Comparison of ENCODE assay signal across 9 cellular contexts in the genomic region with DNA sequence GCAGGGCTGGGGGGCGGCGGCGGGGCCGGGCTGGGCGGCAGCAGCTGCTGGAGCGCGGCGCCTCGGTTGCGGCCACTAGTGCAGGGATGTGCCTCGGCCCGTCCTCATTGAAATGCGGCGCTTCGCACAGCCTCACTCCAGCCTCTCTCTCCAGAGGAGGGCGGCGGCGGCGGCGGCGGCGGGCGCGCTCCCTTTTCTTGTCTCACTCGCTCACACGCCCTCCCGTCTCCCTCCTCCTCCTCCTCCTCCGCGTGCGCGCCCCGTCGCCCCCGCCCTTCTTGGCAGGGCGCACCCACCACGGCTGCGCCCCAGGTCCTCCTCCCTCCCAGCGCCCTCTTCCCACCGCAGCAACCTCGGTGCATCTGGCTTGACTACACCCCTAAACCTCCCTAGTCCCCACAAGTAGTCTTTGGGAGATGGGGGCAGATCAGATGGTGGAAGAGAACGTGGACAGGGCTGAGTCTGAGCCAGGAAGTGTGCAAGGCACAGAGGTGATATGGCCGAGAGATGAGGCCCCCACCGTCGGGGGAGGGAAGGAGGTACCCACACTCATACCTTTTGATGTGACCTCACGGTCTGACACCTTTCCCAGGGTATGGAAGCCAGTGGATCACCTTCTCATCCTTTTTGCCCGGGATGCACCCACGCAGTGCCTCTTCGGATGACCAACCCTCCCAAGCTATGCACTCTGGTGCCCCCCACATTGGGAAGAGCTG. TPM values are rescaled to one million over a fixed set of nuclear protein-coding genes. Genes with fewer than 3 reads are reported as not detected.
DNase-seq lines count a peak whose midpoint lies in the region; ATAC-seq and TF ChIP-seq lines count a peak whose summit lies in the region.
"Had no signal": no experiment of that assay in that cellular context is flagged by ENCODE, and none has a peak within 500 bp of the region (broad histone marks: within the 10 kb centered on the region; RNA-seq: fewer than 3 reads in every experiment).

Gene DCLK1, minus strand, starts transcription at position 168 of the 716 bp plus-strand sequence.

- no peak within 1 kb of the TSS for H2BK120ac ChIP-seq in IMR-90 (ENCODE audit: low read depth, low read length)

- BruUV-seq in IMR-90 (replicated peaks; lab: Mats Ljungman, UMichigan): no TSS peak

- ATAC-seq in IMR-90 (ENCODE audit: low read depth) (peak; percentile 83), heart left ventricle (peak; percentile 60 to 87 (median 78)), HG03565 (IDR thresholded peaks at IDR 0.05; ENCODE audit: unreplicated experiment) (no peak)
- no peak for ATAC-seq in activated CD4-positive, alpha-beta T cell treated with anti-CD3 and anti-CD28 coated beads for 36 hours

- H2BK15ac ChIP-seq in IMR-90 (ENCODE audit: low read depth, low read length): no peak within 1 kb of the TSS

- H2BK5ac ChIP-seq in IMR-90 (ENCODE audit: low read depth, low read length, poor library complexity, severe bottlenecking): no peak within 1 kb of the TSS

- no peaks in the 10 kb centered on the region for H3K4me1 Mint-ChIP-seq in activated CD4-positive, alpha-beta T cell treated with anti-CD3 and anti-CD28 coated beads for 36 hours
- H3K4me1 Mint-ChIP-seq in activated naive CD4-positive, alpha-beta T cell treated with anti-CD3 and anti-CD28 coated beads, Interleukin-2, amount 10 ng/mL, durations not matched to agents 7 days and 5 days: no peaks in the 10 kb centered on the region

- no peak within 1 kb of the TSS for H3K27ac ChIP-seq in IMR-90 (ENCODE audit: insufficient read depth, low read length)
- peak within 1 kb of the TSS; percentile 47; the same call in 1 of the 2 replicates for H3K27ac ChIP-seq in VCaP
- peak within 1 kb of the TSS in 11 of 12 donors; percentile 29 to 65 (median 55) for H3K27ac ChIP-seq in heart left ventricle
- H3K27ac ChIP-seq in rectal smooth muscle tissue (ENCODE audit: low read depth, low read length): peak within 1 kb of the TSS; percentile 36

- H3K9ac ChIP-seq in IMR-90 (ENCODE audit: low read depth, low read length) (no peak within 1 kb of the TSS), rectal smooth muscle tissue (ENCODE audit: low read length) (no peak within 1 kb of the TSS)

- H4K20me1 ChIP-seq in IMR-90 (ENCODE audit: insufficient read depth, low read length): no peaks in the 10 kb centered on the region

- no peaks in the 10 kb centered on the region for H3K79me1 ChIP-seq in IMR-90 (ENCODE audit: low read depth in 1 of 2, low read length in 2 of 2)

- no peak within 1 kb of the TSS for H3K14ac ChIP-seq in IMR-90 (replicated peaks; ENCODE audit: low read depth, low read length)

- no peak within 1 kb of the TSS for H4K5ac ChIP-seq in IMR-90 (ENCODE audit: low read depth, low read length)

- TF ChIP-seq CTCF in IMR-90 (conservative IDR thresholded peaks at IDR 0.05; ENCODE audit: low read depth, low read length) (no peak), VCaP (conservative IDR thresholded peaks at IDR 0.05) (peak; percentile 15), heart left ventricle (IDR thresholded peaks at IDR 0.05) (peak in 1 of 12 donors; percentile 14)

- H3K4me3 Mint-ChIP-seq in activated CD4-positive, alpha-beta T cell treated with anti-CD3 and anti-CD28 coated beads for 36 hours: no peak within 1 kb of the TSS
- H3K4me3 Mint-ChIP-seq in activated naive CD4-positive, alpha-beta T cell treated with anti-CD3 and anti-CD28 coated beads, Interleukin-2, amount 10 ng/mL, durations not matched to agents 7 days and 5 days: no peak within 1 kb of the TSS
- H3K4me3 Mint-ChIP-seq: naive B cell had no signal

- H3K4me3 ChIP-seq in IMR-90 (ENCODE audit: insufficient read depth, low read depth, low read length) (peak within 1 kb of the TSS; percentile 19; the same call in 1 of the 2 replicates), heart left ventricle (peak within 1 kb of the TSS; percentile 29 to 88 (median 57)), rectal smooth muscle tissue (ENCODE audit: low read length) (peak within 1 kb of the TSS; percentile 58)

- no peaks in the 10 kb centered on the region for H3K9me1 ChIP-seq in IMR-90 (ENCODE audit: insufficient read depth, low read length)

- no peak within 1 kb of the TSS for H2AK5ac ChIP-seq in IMR-90 (ENCODE audit: low read depth, low read length)

- no peak within 1 kb of the TSS for H3K23ac ChIP-seq in IMR-90 (ENCODE audit: low read depth, low read length)

- H2AK9ac ChIP-seq in IMR-90 (replicated peaks; ENCODE audit: low read depth, low read length, poor library complexity): no peak within 1 kb of the TSS

- H3K27me3 ChIP-seq in IMR-90 (ENCODE audit: control insufficient read depth, insufficient read depth, low read length): peaks cover 31% of the 10 kb centered on the region
- H3K27me3 ChIP-seq in heart left ventricle: peaks cover 0 to 12% (median 0%) of the 10 kb centered on the region in 9 donors
- peaks cover 2% of the 10 kb centered on the region for H3K27me3 ChIP-seq in rectal smooth muscle tissue (ENCODE audit: control insufficient read depth, insufficient read depth, low read length)

- no peak within 1 kb of the TSS for H4K8ac ChIP-seq in IMR-90 (ENCODE audit: low read depth in 2 of 2, low read length in 2 of 2)

- H3K4me1 ChIP-seq in IMR-90 (ENCODE audit: control insufficient read depth, insufficient read depth, low read length) (no peaks in the 10 kb centered on the region), heart left ventricle (peaks cover 0 to 33% (median 10%) of the 10 kb centered on the region in 12 donors), rectal smooth muscle tissue (ENCODE audit: control insufficient read depth, insufficient read depth, low read length) (no peaks in the 10 kb centered on the region)

- DNase-seq in IMR-90: no peak
- DNase-seq in heart left ventricle: peak; percentile 65 to 81 (median 73)
- no peak for DNase-seq in activated CD4-positive, alpha-beta T cell treated with anti-CD3 and anti-CD28 coated beads for 36 hours
- no peak for DNase-seq in NCI-H2029 (lab: John Stamatoyannopoulos, UW)
- DNase-seq in activated naive CD4-positive, alpha-beta T cell treated with anti-CD3 and anti-CD28 coated beads, Interleukin-2, amount 10 ng/mL, durations not matched to agents 7 days and 5 days: no peak
- DNase-seq: naive B cell had no signal

- intact Hi-C loops in IMR-90 (cut with micrococcal nuclease): no loop called here
- intact Hi-C loops in heart left ventricle (cut with DNase I): loop anchor here in 1 of 10 donors (5.0 kb wide), 1 partner anchor 154 kb away; no protein-coding TSS in a partner anchor
- intact Hi-C loops in activated CD4-positive, alpha-beta T cell treated with anti-CD3 and anti-CD28 coated beads for 36 hours (cut with DNase I, micrococcal nuclease): no loop called here

- peak within 1 kb of the TSS; percentile 59; the same call in 1 of the 2 replicates for H3K4me2 ChIP-seq in IMR-90 (ENCODE audit: low read depth, low read length)

- H3K56ac ChIP-seq in IMR-90 (ENCODE audit: extremely low read depth, insufficient read depth, low read length): no peak within 1 kb of the TSS

- no peak within 1 kb of the TSS for H3K4ac ChIP-seq in IMR-90 (ENCODE audit: low read depth, low read length)

- no peaks in the 10 kb centered on the region for H3K9me3 Mint-ChIP-seq in activated CD4-positive, alpha-beta T cell treated with anti-CD3 and anti-CD28 coated beads for 36 hours (ENCODE audit: low read depth)
- no peaks in the 10 kb centered on the region for H3K9me3 Mint-ChIP-seq in activated naive CD4-positive, alpha-beta T cell treated with anti-CD3 and anti-CD28 coated beads, Interleukin-2, amount 10 ng/mL, durations not matched to agents 7 days and 5 days

- CTCF ChIA-PET in IMR-90 (lab: Yijun Ruan, JAX): no interaction called here
- CTCF ChIA-PET in activated CD4-positive, alpha-beta T cell treated with anti-CD3 and anti-CD28 coated beads for 36 hours (lab: Charles Lee): no interaction called here
- CTCF ChIA-PET in activated naive CD4-positive, alpha-beta T cell treated with anti-CD3 and anti-CD28 coated beads, Interleukin-2, amount 10 ng/mL, durations not matched to agents 7 days and 5 days (lab: Charles Lee): no interaction called here

- no peak within 1 kb of the TSS for H3K18ac ChIP-seq in IMR-90 (ENCODE audit: low read depth, low read length)

- peak within 1 kb of the TSS; percentile 55 for H2AFZ ChIP-seq in IMR-90 (replicated peaks; ENCODE audit: low read length, poor library complexity)

- H3K27ac Mint-ChIP-seq in activated CD4-positive, alpha-beta T cell treated with anti-CD3 and anti-CD28 coated beads for 36 hours: no peak within 1 kb of the TSS
- H3K27ac Mint-ChIP-seq in activated naive CD4-positive, alpha-beta T cell treated with anti-CD3 and anti-CD28 coated beads, Interleukin-2, amount 10 ng/mL, durations not matched to agents 7 days and 5 days: no peak within 1 kb of the TSS
- H3K27ac Mint-ChIP-seq: naive B cell had no signal

- dilution Hi-C loops in IMR-90 (cut with HindIII; ENCODE audit: low sequenced_read_pairs, unreplicated experiment): no loop called here

- no peak within 1 kb of the TSS for H2BK20ac ChIP-seq in IMR-90 (ENCODE audit: low read depth, low read length)

- no peak for TF ChIP-seq RAD21 in IMR-90 (IDR thresholded peaks at IDR 0.05; ENCODE audit: low read length)

- in situ Hi-C loops in IMR-90 (cut with MboI; ENCODE audit: low sequenced_read_pairs): no loop called here

- no peaks in the 10 kb centered on the region for H3K36me3 Mint-ChIP-seq in activated CD4-positive, alpha-beta T cell treated with anti-CD3 and anti-CD28 coated beads for 36 hours (ENCODE audit: low read depth)
- H3K36me3 Mint-ChIP-seq in activated naive CD4-positive, alpha-beta T cell treated with anti-CD3 and anti-CD28 coated beads, Interleukin-2, amount 10 ng/mL, durations not matched to agents 7 days and 5 days: no peaks in the 10 kb centered on the region
- H3K36me3 Mint-ChIP-seq: naive B cell had no signal

- TF ChIP-seq POLR2A in IMR-90 (IDR thresholded peaks at IDR 0.05; ENCODE audit: low read depth, low read length) (no peak), heart left ventricle (IDR thresholded peaks at IDR 0.05) (no peak)

- H3K36me3 ChIP-seq in IMR-90 (ENCODE audit: control insufficient read depth, insufficient read depth, low read length) (no peaks in the 10 kb centered on the region), heart left ventricle (no peaks in the 10 kb centered on the region), rectal smooth muscle tissue (ENCODE audit: control insufficient read depth, insufficient read depth, low read length) (no peaks in the 10 kb centered on the region)

- no peak within 1 kb of the TSS for H4K91ac ChIP-seq in IMR-90 (ENCODE audit: insufficient read depth, low read depth, low read length)

- 6% methylated on average over 10 of the region's 48 CpGs; no CpG with 5 or more reads in 1 of the 2 experiments for WGBS in IMR-90 (ENCODE audit: extremely low coverage in 2 of 2, insufficient read length in 1 of 2), 2 experiments
- 8 to 9% (median 8%) methylated on average over 33 to 48 of the region's 48 CpGs for WGBS in heart left ventricle, 4 donors

- POLR2A ChIA-PET in IMR-90 (lab: Charles Lee; ENCODE audit: unreplicated experiment): no interaction called here
- POLR2A ChIA-PET in activated CD4-positive, alpha-beta T cell treated with anti-CD3 and anti-CD28 coated beads for 36 hours (lab: Charles Lee): no interaction called here

- no peaks in the 10 kb centered on the region for H3K9me3 ChIP-seq in IMR-90 (ENCODE audit: control insufficient read depth, insufficient read depth, low read length)
- H3K9me3 ChIP-seq in heart left ventricle: no peaks in the 10 kb centered on the region

- peaks cover 26% of the 10 kb centered on the region for H3K27me3 Mint-ChIP-seq in activated CD4-positive, alpha-beta T cell treated with anti-CD3 and anti-CD28 coated beads for 36 hours
- H3K27me3 Mint-ChIP-seq in activated naive CD4-positive, alpha-beta T cell treated with anti-CD3 and anti-CD28 coated beads, Interleukin-2, amount 10 ng/mL, durations not matched to agents 7 days and 5 days: peaks cover 34% of the 10 kb centered on the region

RNA-seq across cellular contexts. Expression of gene DCLK1, which starts in this region (rescaled TPM):
- total RNA-seq in IMR-90 (2012; rRNA removed) (under 0.01 TPM in 2 replicates), heart left ventricle (10 to 100 TPM in 6 of 9 donors, 1 to 10 TPM in 3; 6.1 to 15.9 (median 11.6) TPM)
- polyA plus RNA-seq in IMR-90 (2012; rRNA removed) (0.02 TPM in 1 of 2 replicates, not detected in the other), heart left ventricle (1 to 10 TPM; 3.4 to 5.2 TPM)
- polyA plus RNA-seq in IMR-90 (2012; cell fraction: cytosol; rRNA removed): not detected in 2 replicates
- 0.03 TPM in 1 of 2 replicates, not detected in the other for polyA plus RNA-seq in IMR-90 (2012; cell fraction: nucleus; rRNA removed; ENCODE audit: low replicate concordance)
- total RNA-seq in activated CD4-positive, alpha-beta T cell treated with anti-CD3 and anti-CD28 coated beads for 36 hours: not detected

Comparison
In these comparisons a context has a peak if more than half of its experiments do, and no peak if none do; other contexts are left out.
1. Peak in ATAC-seq, H3K4me3 ChIP-seq and H3K4me2 ChIP-seq in IMR-90; RNA of the gene not detected or under 1 TPM.
2. ATAC-seq: peak in heart left ventricle (4 of 4); none in HG03565 (single experiment) and activated CD4-positive, alpha-beta T cell treated with anti-CD3 and anti-CD28 coated beads for 36 hours (single experiment).
3. DNase-seq: peak in heart left ventricle (5 of 5); none in IMR-90 (single experiment), activated CD4-positive, alpha-beta T cell treated with anti-CD3 and anti-CD28 coated beads for 36 hours (single experiment), NCI-H2029 (single experiment) and activated naive CD4-positive, alpha-beta T cell treated with anti-CD3 and anti-CD28 coated beads, Interleukin-2, amount 10 ng/mL, durations not matched to agents 7 days and 5 days (single experiment).
4. Peak in every context shown above with its lines, with median percentiles within 50 percentile points of each other: H3K4me3 ChIP-seq.